In the genomic region with DNA sequence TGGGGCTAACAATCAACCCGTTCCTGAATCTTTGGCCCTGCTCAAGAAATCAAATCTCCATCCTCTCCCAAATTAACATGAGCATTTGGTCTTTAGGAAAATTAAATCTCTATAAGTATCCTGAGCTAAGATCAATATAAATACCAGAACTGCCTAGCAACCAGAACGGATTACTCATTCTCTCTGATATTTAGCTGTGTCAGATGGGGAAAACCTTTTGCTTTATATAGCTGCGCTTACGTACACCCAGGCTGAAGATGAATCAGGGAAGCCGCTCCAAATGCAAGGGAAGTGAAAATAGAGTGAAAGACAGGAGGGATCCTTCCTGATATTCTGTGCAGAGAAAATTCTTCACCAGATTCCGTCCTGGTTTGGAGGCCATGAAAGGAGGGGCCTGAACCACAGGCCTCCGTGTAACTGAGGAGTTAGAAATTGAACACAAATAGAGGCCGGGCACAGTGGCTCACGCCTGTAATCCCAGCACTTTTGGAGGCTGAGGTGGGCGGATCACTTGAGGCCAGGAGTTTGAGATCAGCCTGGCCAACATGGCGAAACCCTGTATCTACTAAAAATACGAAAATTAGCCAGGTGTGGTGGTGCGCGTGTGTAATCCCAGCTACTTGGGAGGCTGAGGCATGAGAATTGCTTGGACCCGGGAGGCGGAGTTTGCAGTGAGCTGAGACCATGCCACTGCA, we compare ENCODE assay signal across 2 cellular contexts.
TF ChIP-seq lines count a peak whose summit lies in the region.

No MANE protein-coding gene starts in this region.

TF ChIP-seq in IMR-90, 13 proteins besides CTCF, POLR2A, EP300 and RAD21:
- TF ChIP-seq FOS (IDR thresholded peaks at IDR 0.05; ENCODE audit: low read depth, low read length) = 0 out of 2 replicates have a peak, but pooled peaks have one; percentile 37
- no peak for TF ChIP-seq CHD1 (IDR thresholded peaks at IDR 0.05; ENCODE audit: low read depth, low read length)
- no peak for TF ChIP-seq MAZ (IDR thresholded peaks at IDR 0.05; ENCODE audit: borderline replicate concordance, low read depth, low read length)
- no peak for TF ChIP-seq RCOR1 (IDR thresholded peaks at IDR 0.05; ENCODE audit: insufficient replicate concordance, low read length)
- peak; percentile 4; the same call in 1 of the 2 replicates for TF ChIP-seq CEBPB (IDR thresholded peaks at IDR 0.05; ENCODE audit: low read depth, low read length)
- TF ChIP-seq USF2 (IDR thresholded peaks at IDR 0.05; ENCODE audit: low read depth, low read length) = no peak
- no peak for TF ChIP-seq BHLHE40 (IDR thresholded peaks at IDR 0.05; ENCODE audit: low read depth, low read length)
- no peak for TF ChIP-seq SMC3 (IDR thresholded peaks at IDR 0.05; ENCODE audit: low read depth, low read length)
- TF ChIP-seq MAFK (IDR thresholded peaks at IDR 0.05; ENCODE audit: low read depth, low read length) = peak; percentile 67; the same call in 1 of the 2 replicates
- TF ChIP-seq NFE2L2 (IDR thresholded peaks at IDR 0.05; ENCODE audit: low read depth, low read length) = peak; percentile 59
- TF ChIP-seq RFX5 (IDR thresholded peaks at IDR 0.05; ENCODE audit: low read depth, low read length) = peak; percentile 69; the same call in 1 of the 2 replicates
- no peak for TF ChIP-seq MXI1 (IDR thresholded peaks at IDR 0.05; ENCODE audit: borderline replicate concordance, low read depth, low read length)
- no peak for TF ChIP-seq ELK1 (IDR thresholded peaks at IDR 0.05; ENCODE audit: borderline replicate concordance, low read depth, low read length)

TF ChIP-seq in GM12878, 131 proteins besides CTCF, POLR2A, EP300 and RAD21:
- TF ChIP-seq CREM (IDR thresholded peaks at IDR 0.05; ENCODE audit: low read depth) (peak; percentile 33; the same call in 1 of the 2 replicates), NFXL1 (IDR thresholded peaks at IDR 0.05; ENCODE audit: borderline replicate concordance) (no peak), EED (IDR thresholded peaks at IDR 0.05; ENCODE audit: low read depth) (peak; percentile 68), MEF2A (IDR thresholded peaks at IDR 0.05; ENCODE audit: insufficient read depth, low read depth, low read length) (peak; percentile 45; the same call in 1 of the 2 replicates), SPI1 (IDR thresholded peaks at IDR 0.05; ENCODE audit: borderline replicate concordance, insufficient read depth, low read depth, low read length) (peak; percentile 24; the same call in 1 of the 2 replicates), TCF7 (IDR thresholded peaks at IDR 0.05; ENCODE audit: borderline replicate concordance) (peak; percentile 30; the same call in 1 of the 2 replicates), JUNB (IDR thresholded peaks at IDR 0.05) (no peak; the same call in 1 of the 2 replicates), GABPA (IDR thresholded peaks at IDR 0.05; ENCODE audit: low read depth) (no peak), IKZF1 (conservative IDR thresholded peaks at IDR 0.05) (peak; percentile 38; the same call in 1 of the 2 replicates), IKZF2 (IDR thresholded peaks at IDR 0.05) (peak in 1 of 2 experiments; percentile 40; a peak in 1 of 4 replicates)
